In genomic region chr11:122727101-122727929, GRCh38 we compare ENCODE assay signal across 8 cellular contexts.
DNase-seq lines count a peak whose midpoint lies in the region; ATAC-seq and TF ChIP-seq lines count a peak whose summit lies in the region.

No MANE protein-coding gene starts in this region.

- H3K36me3 Mint-ChIP-seq in activated naive CD8-positive, alpha-beta T cell = peaks cover 7% of the 10 kb centered on the region

- TF ChIP-seq CTCF in tibial artery (IDR thresholded peaks at IDR 0.05) = no peak

- DNase-seq in stimulated activated CD4-positive, alpha-beta T cell treated with anti-CD3 and anti-CD28 coated beads, Interleukin-12 subunit alpha, Interleukin-12 subunit beta, amount 100 ng/mL, for 48 hours (ENCODE audit: low read depth in 2 of 3, low spot score in 1 of 3) = peak in 2 of 3 donors; percentile 25 to 38
- DNase-seq in stimulated activated CD4-positive, alpha-beta T cell treated with anti-CD3 and anti-CD28 coated beads, Interleukin-2, amount 100 ng/mL, for 48 hours = no peak
- DNase-seq in pons (ENCODE audit: low spot score) = peak; percentile 36
- DNase-seq in hepatic stellate cell (ENCODE audit: low spot score) = no peak
- no peak for DNase-seq in NCI-H1092 (lab: John Stamatoyannopoulos, UW)
- DNase-seq in tibial artery = no peak

- no peaks in the 10 kb centered on the region for H3K36me3 ChIP-seq in tibial artery

- H3K4me3 ChIP-seq in tibial artery = no peak overlapping the region

- H3K27ac Mint-ChIP-seq in activated naive CD8-positive, alpha-beta T cell = peak overlapping the region; percentile 97

- no peaks in the 10 kb centered on the region for H3K27me3 Mint-ChIP-seq in activated naive CD8-positive, alpha-beta T cell

- peaks cover 65% of the 10 kb centered on the region for H3K4me1 Mint-ChIP-seq in activated naive CD8-positive, alpha-beta T cell (ENCODE audit: low read depth)

- H3K4me1 ChIP-seq in tibial artery = no peaks in the 10 kb centered on the region

- H3K9me3 Mint-ChIP-seq in activated naive CD8-positive, alpha-beta T cell (ENCODE audit: low read depth) = no peaks in the 10 kb centered on the region

- H3K27me3 ChIP-seq in tibial artery = peaks cover 0 to 3% of the 10 kb centered on the region in 2 donors

- intact Hi-C loops in tibial artery (cut with DNase I; ENCODE audit: low total_unique reads) = no loop called here

- no peaks in the 10 kb centered on the region for H3K9me3 ChIP-seq in tibial artery

- H3K4me3 Mint-ChIP-seq in activated naive CD8-positive, alpha-beta T cell = peak overlapping the region; percentile 87

- ATAC-seq in HG03460 (IDR thresholded peaks at IDR 0.05; ENCODE audit: unreplicated experiment) = peak; percentile 71

- H3K27ac ChIP-seq in tibial artery = no peak overlapping the region

Comparison
In these comparisons a context has a peak if more than half of its experiments do, and no peak if none do; other contexts are left out.
1. DNase-seq: peak in stimulated activated CD4-positive, alpha-beta T cell treated with anti-CD3 and anti-CD28 coated beads, Interleukin-12 subunit alpha, Interleukin-12 subunit beta, amount 100 ng/mL, for 48 hours (2 of 3) and pons (single experiment); none in stimulated activated CD4-positive, alpha-beta T cell treated with anti-CD3 and anti-CD28 coated beads, Interleukin-2, amount 100 ng/mL, for 48 hours (0 of 2), hepatic stellate cell (single experiment), NCI-H1092 (single experiment) and tibial artery (0 of 2).